ENCODE assay signal across 8 cellular contexts in genomic region chrX:13646154-13646549, GRCh38. TPM values are rescaled to one million over a fixed set of nuclear protein-coding genes. Genes with fewer than 3 reads are reported as not detected.
A peak's percentile ranks its signal among the peaks of the same experiment; 100 is the strongest.
DNase-seq lines count a peak whose midpoint lies in the region; ATAC-seq and TF ChIP-seq lines count a peak whose summit lies in the region.

No MANE protein-coding gene starts in this region.

- H3K79me2 ChIP-seq in ACC112 (ENCODE audit: control insufficient read depth, insufficient read depth, low read length, unreplicated experiment), result no peaks in the 10 kb centered on the region

- no peak overlapping the region for H3K4me3 Mint-ChIP-seq in activated CD4-positive, alpha-beta memory T cell treated with anti-CD3 and anti-CD28 coated beads, Interleukin-2, amount 10 ng/mL, durations not matched to agents 7 days and 5 days

- no peak overlapping the region for H3K4me3 ChIP-seq in ACC112 (ENCODE audit: low read depth, low read length)

- H3K27me3 ChIP-seq in ACC112 (ENCODE audit: insufficient read depth, low read length), result no peaks in the 10 kb centered on the region

- peaks cover 17% of the 10 kb centered on the region for H3K4me1 Mint-ChIP-seq in activated CD4-positive, alpha-beta memory T cell treated with anti-CD3 and anti-CD28 coated beads, Interleukin-2, amount 10 ng/mL, durations not matched to agents 7 days and 5 days

- peak overlapping the region; percentile 65 for H2AFZ ChIP-seq in ACC112 (ENCODE audit: low read length, unreplicated experiment)

- H3K4me1 ChIP-seq in ACC112 (ENCODE audit: control insufficient read depth, insufficient read depth, low read length, unreplicated experiment), result peaks cover 11% of the 10 kb centered on the region

- no peaks in the 10 kb centered on the region for H3K36me3 ChIP-seq in ACC112 (ENCODE audit: insufficient read depth, low read length)

- DNase-seq in GM10266 (ENCODE audit: extremely low spot score) (peak; percentile 12), NCI-H2107 treated with DMSO at 0.1 percent for 48 hours (lab: John Stamatoyannopoulos, UW; ENCODE audit: unreplicated experiment) (peak; percentile 58), fibroblast of peridontal ligament (ENCODE audit: extremely low read depth) (peak; percentile 79), nucleus accumbens (lab: John Stamatoyannopoulos, UW) (peak in 44 of 56 donors; percentile 0 to 65 (median 14)), cortex of kidney (lab: John Stamatoyannopoulos, UW) (no peak)
- DNase-seq in activated CD4-positive, alpha-beta memory T cell treated with anti-CD3 and anti-CD28 coated beads, Interleukin-2, amount 10 ng/mL, durations not matched to agents 7 days and 5 days, result peak; percentile 35

- POLR2A ChIA-PET in activated CD4-positive, alpha-beta memory T cell treated with anti-CD3 and anti-CD28 coated beads, Interleukin-2, amount 10 ng/mL, durations not matched to agents 7 days and 5 days (lab: Charles Lee), result interaction anchor here (1.0 to 1.1 kb wide), 2 partner anchors 43 to 696 kb away, joined by 3 to 4 read pairs; partner anchors contain the start of gene RAB9A

- TF ChIP-seq CTCF in GM10266 (IDR thresholded peaks at IDR 0.05; ENCODE audit: control insufficient read depth, insufficient read depth, low read depth, missing control alignments), result peak; percentile 65

- ATAC-seq in GM21381 (IDR thresholded peaks at IDR 0.05; ENCODE audit: unreplicated experiment), result no peak

- no peak overlapping the region for H3K27ac Mint-ChIP-seq in activated CD4-positive, alpha-beta memory T cell treated with anti-CD3 and anti-CD28 coated beads, Interleukin-2, amount 10 ng/mL, durations not matched to agents 7 days and 5 days

- H3K36me3 Mint-ChIP-seq in activated CD4-positive, alpha-beta memory T cell treated with anti-CD3 and anti-CD28 coated beads, Interleukin-2, amount 10 ng/mL, durations not matched to agents 7 days and 5 days (ENCODE audit: low read depth), result no peaks in the 10 kb centered on the region

- CTCF ChIA-PET in activated CD4-positive, alpha-beta memory T cell treated with anti-CD3 and anti-CD28 coated beads, Interleukin-2, amount 10 ng/mL, durations not matched to agents 7 days and 5 days (lab: Charles Lee), result interaction anchor here (0.6 to 2.1 kb wide), 14 partner anchors 12 to 699 kb away, joined by 3 to 19 read pairs (median 3); partner anchors contain the start of genes GEMIN8 and RAB9A

- H3K9me3 Mint-ChIP-seq in activated CD4-positive, alpha-beta memory T cell treated with anti-CD3 and anti-CD28 coated beads, Interleukin-2, amount 10 ng/mL, durations not matched to agents 7 days and 5 days, result no peaks in the 10 kb centered on the region

- no peaks in the 10 kb centered on the region for H3K27me3 Mint-ChIP-seq in activated CD4-positive, alpha-beta memory T cell treated with anti-CD3 and anti-CD28 coated beads, Interleukin-2, amount 10 ng/mL, durations not matched to agents 7 days and 5 days

- no peak overlapping the region for H3K27ac ChIP-seq in ACC112 (ENCODE audit: low read depth, low read length)

RNA-seq across cellular contexts. Expression of gene TCEANC, which starts 6.8 kb away (rescaled TPM):
- total RNA-seq in activated CD4-positive, alpha-beta memory T cell treated with anti-CD3 and anti-CD28 coated beads, Interleukin-2, amount 10 ng/mL, durations not matched to agents 7 days and 5 days, result 1 to 10 TPM; 4.3 to 4.6 TPM

RNA-seq across cellular contexts. Expression of gene RAB9A, which starts 42.8 kb away (rescaled TPM):
- total RNA-seq in activated CD4-positive, alpha-beta memory T cell treated with anti-CD3 and anti-CD28 coated beads, Interleukin-2, amount 10 ng/mL, durations not matched to agents 7 days and 5 days, result 10 to 100 TPM; 16.8 to 17.5 TPM
